ENCODE assay signal across 32 cellular contexts in genomic region chr9:105633373-105633772, GRCh38. TPM values are rescaled to one million over a fixed set of nuclear protein-coding genes. Genes with fewer than 3 reads are reported as not detected.
"Had no signal": no experiment of that assay in that cellular context is flagged by ENCODE, and none has a peak within 500 bp of the region (broad histone marks: within the 10 kb centered on the region; RNA-seq: fewer than 3 reads in every experiment).

No MANE protein-coding gene starts in this region.

- H3K4me3 ChIP-seq: colonic mucosa, dorsolateral prefrontal cortex, hepatocyte, left lung, ovary, smooth muscle cell, stomach, suprapubic skin, tibial nerve had no signal

- H3K27me3 ChIP-seq: colonic mucosa, dorsolateral prefrontal cortex, hepatocyte, left lung, neutrophil, ovary, stomach, suprapubic skin, tibial nerve had no signal

- H3K9me3 ChIP-seq: colonic mucosa, left lung, neutrophil, ovary, stomach, suprapubic skin, tibial nerve had no signal

- H3K36me3 ChIP-seq: colonic mucosa, neutrophil, ovary had no signal

- ATAC-seq: activated T-cell treated with anti-CD3 and anti-CD28 coated beads, Interleukin-2, amount 50 U/mL, for 4 hours; effector memory CD8-positive, alpha-beta T cell; esophagus mucosa; left lung; natural killer cell treated with Interleukin-12 subunit alpha and Interleukin-12 subunit beta and Interleukin-15 and Interleukin-18, amount 100 ng/mL, for 72 hours; right cardiac atrium; stimulated activated memory B cell treated with anti-CD40 and anti-IgM and Interleukin-4, amounts not matched to agents 10 μg/mL and 1 μg/mL and 100 μg/mL, for 72 hours had no signal

- DNase-seq: activated CD4-positive, alpha-beta T cell treated with anti-CD3 and anti-CD28 coated beads for 4 hours; activated CD4-positive, alpha-beta T cell treated with anti-CD3 and anti-CD28 coated beads, Interleukin-2, amount 50 U/mL, for 48 hours; activated CD4-positive, CD25-positive, alpha-beta regulatory T cell; activated CD8-positive, alpha-beta memory T cell treated with anti-CD3 and anti-CD28 coated beads, Interleukin-2, amount 50 U/mL, for 48 hours; activated naive CD4-positive, alpha-beta T cell; activated T-cell treated with anti-CD3 and anti-CD28 coated beads, Interleukin-2, amount 50 U/mL, for 4 hours; amniotic stem cell; colonic mucosa; dorsolateral prefrontal cortex; effector memory CD8-positive, alpha-beta T cell; foreskin melanocyte; glutamatergic neuron; immature natural killer cell; left lung; ovary; right cardiac atrium; stimulated activated CD4-positive, alpha-beta T cell treated with anti-CD3 and anti-CD28 coated beads, Interleukin-15, amount 100 ng/mL, for 24 hours; stomach; T1000 had no signal

- H3K4me1 ChIP-seq: colonic mucosa, left lung, stomach, suprapubic skin, tibial nerve had no signal

- H3K27ac ChIP-seq: colonic mucosa, dorsolateral prefrontal cortex, hepatocyte, left lung, neutrophil, ovary, stomach, suprapubic skin, tibial nerve had no signal

RNA-seq across cellular contexts. Expression of gene TAL2, which starts 28.9 kb away (rescaled TPM):
- total RNA-seq: activated T-helper 2 cell treated with anti-CD3 and anti-CD28 coated beads, Interferon-gamma antibody, Interleukin-2, Interleukin-4, amounts not matched to agents 10 μg/mL and 5 μg/mL and 100 μg/mL, durations not matched to agents 14 hours and 24 hours and 36 hours; bronchial epithelial cell; colonic mucosa; endothelial cell of umbilical vein; esophagus mucosa; hepatocyte; lung microvascular endothelial cell; natural killer cell treated with Interleukin-12 subunit alpha and Interleukin-12 subunit beta and Interleukin-15 and Interleukin-18, amount 100 ng/mL, for 72 hours; pulmonary artery endothelial cell; right cardiac atrium; suprapubic skin had no signal
